30 cellular contexts compared by ENCODE assay signal in genomic region chr22:32339190-32340012, GRCh38. TPM values are rescaled to one million over a fixed set of nuclear protein-coding genes. Genes with fewer than 3 reads are reported as not detected.
"Had no signal": no experiment of that assay in that cellular context is flagged by ENCODE, and none has a peak within 500 bp of the region (broad histone marks: within the 10 kb centered on the region; RNA-seq: fewer than 3 reads in every experiment).

No MANE protein-coding gene starts in this region.

- H3K9me3 Mint-ChIP-seq: activated B cell treated with CpG ODN at 0.5 μM for 24 hours; activated CD4-positive, alpha-beta memory T cell treated with anti-CD3 and anti-CD28 coated beads for 36 hours; activated naive CD4-positive, alpha-beta T cell treated with anti-CD3 and anti-CD28 coated beads, Interleukin-2, amount 50 U/mL, for 24 hours; mesothelial cell of epicardium; natural killer cell treated with Interleukin-12 subunit alpha and Interleukin-12 subunit beta and Interleukin-15 and Interleukin-18, amount 100 ng/mL, for 72 hours; stimulated activated memory B cell treated with anti-CD40 and anti-IgM and Interleukin-4, amounts not matched to agents 10 μg/mL and 1 μg/mL and 100 μg/mL, for 72 hours; T-helper 1 cell treated with Interleukin-12 subunit alpha and Interleukin-12 subunit beta and Interleukin-4 antibody, amounts not matched to agents 30 μg/mL and 1 μg/mL, for 36 hours had no signal

- H3K36me3 ChIP-seq: gastrocnemius medialis, left ventricle myocardium inferior, vagina had no signal

- H3K36me3 Mint-ChIP-seq: activated CD4-positive, alpha-beta memory T cell treated with anti-CD3 and anti-CD28 coated beads for 36 hours; activated naive CD4-positive, alpha-beta T cell treated with anti-CD3 and anti-CD28 coated beads, Interleukin-2, amount 50 U/mL, for 24 hours; brain; mesothelial cell of epicardium; natural killer cell treated with Interleukin-12 subunit alpha and Interleukin-12 subunit beta and Interleukin-15 and Interleukin-18, amount 100 ng/mL, for 72 hours; stimulated activated memory B cell treated with anti-CD40 and anti-IgM and Interleukin-4, amounts not matched to agents 10 μg/mL and 1 μg/mL and 100 μg/mL, for 72 hours had no signal

- H3K27ac Mint-ChIP-seq: activated B cell treated with CpG ODN at 0.5 μM for 24 hours; activated CD4-positive, alpha-beta memory T cell treated with anti-CD3 and anti-CD28 coated beads for 36 hours; activated naive CD4-positive, alpha-beta T cell treated with anti-CD3 and anti-CD28 coated beads, Interleukin-2, amount 50 U/mL, for 24 hours; mesothelial cell of epicardium; natural killer cell treated with Interleukin-12 subunit alpha and Interleukin-12 subunit beta and Interleukin-15 and Interleukin-18, amount 100 ng/mL, for 72 hours; stimulated activated memory B cell treated with anti-CD40 and anti-IgM and Interleukin-4, amounts not matched to agents 10 μg/mL and 1 μg/mL and 100 μg/mL, for 72 hours; T-helper 1 cell treated with Interleukin-12 subunit alpha and Interleukin-12 subunit beta and Interleukin-4 antibody, amounts not matched to agents 30 μg/mL and 1 μg/mL, for 36 hours had no signal

- DNase-seq: activated B cell treated with CpG ODN at 0.5 μM for 24 hours; activated CD4-positive, alpha-beta memory T cell treated with anti-CD3 and anti-CD28 coated beads for 36 hours; activated CD4-positive, alpha-beta T cell treated with anti-CD3 and anti-CD28 coated beads for 4 hours; activated gamma-delta T cell treated with Interleukin-2 at 50 U/mL for 16 hours; activated T-cell treated with anti-CD3 and anti-CD28 coated beads, Interleukin-2, amount 50 U/mL, for 1 hour; aorta; dermis blood vessel endothelial cell; effector memory CD4-positive, alpha-beta T cell; gastrocnemius medialis; hippocampal formation; left ventricle myocardium inferior; occipital lobe; posterior cingulate gyrus; small intestine; stimulated activated CD4-positive, alpha-beta T cell treated with anti-CD3 and anti-CD28 coated beads, Interleukin-15, amount 100 ng/mL, for 24 hours; T1000; trophoblast cell had no signal

- ATAC-seq: esophagus mucosa; gastrocnemius medialis; natural killer cell treated with Interleukin-12 subunit alpha and Interleukin-12 subunit beta and Interleukin-15 and Interleukin-18, amount 100 ng/mL, for 72 hours; sciatic nerve; stimulated activated memory B cell treated with anti-CD40 and anti-IgM and Interleukin-4, amounts not matched to agents 10 μg/mL and 1 μg/mL and 100 μg/mL, for 72 hours had no signal

- H3K27me3 ChIP-seq: gastrocnemius medialis, vagina had no signal

- H3K4me1 Mint-ChIP-seq: activated B cell treated with CpG ODN at 0.5 μM for 24 hours; activated naive CD4-positive, alpha-beta T cell treated with anti-CD3 and anti-CD28 coated beads, Interleukin-2, amount 50 U/mL, for 24 hours; stimulated activated memory B cell treated with anti-CD40 and anti-IgM and Interleukin-4, amounts not matched to agents 10 μg/mL and 1 μg/mL and 100 μg/mL, for 72 hours had no signal

- H3K27ac ChIP-seq: gastrocnemius medialis, left ventricle myocardium inferior, vagina had no signal

- H3K4me3 ChIP-seq: gastrocnemius medialis, left ventricle myocardium inferior, vagina had no signal

- H3K9me3 ChIP-seq: gastrocnemius medialis, left ventricle myocardium inferior, vagina had no signal

- H3K4me1 ChIP-seq: gastrocnemius medialis, left ventricle myocardium inferior had no signal

- H3K4me3 Mint-ChIP-seq: activated B cell treated with CpG ODN at 0.5 μM for 24 hours; activated CD4-positive, alpha-beta memory T cell treated with anti-CD3 and anti-CD28 coated beads for 36 hours; activated naive CD4-positive, alpha-beta T cell treated with anti-CD3 and anti-CD28 coated beads, Interleukin-2, amount 50 U/mL, for 24 hours; mesothelial cell of epicardium; natural killer cell treated with Interleukin-12 subunit alpha and Interleukin-12 subunit beta and Interleukin-15 and Interleukin-18, amount 100 ng/mL, for 72 hours; stimulated activated memory B cell treated with anti-CD40 and anti-IgM and Interleukin-4, amounts not matched to agents 10 μg/mL and 1 μg/mL and 100 μg/mL, for 72 hours; T-helper 1 cell treated with Interleukin-12 subunit alpha and Interleukin-12 subunit beta and Interleukin-4 antibody, amounts not matched to agents 30 μg/mL and 1 μg/mL, for 36 hours had no signal

RNA-seq across cellular contexts. Expression of gene RFPL3, which starts 18.3 kb away (rescaled TPM):
- total RNA-seq: activated B cell treated with CpG ODN at 0.5 μM for 24 hours; activated CD4-positive, alpha-beta memory T cell treated with anti-CD3 and anti-CD28 coated beads for 36 hours; aorta; dermis blood vessel endothelial cell; endothelial cell of umbilical vein; esophagus mucosa; gastrocnemius medialis; left ventricle myocardium inferior; lung microvascular endothelial cell; mesothelial cell of epicardium; natural killer cell treated with Interleukin-12 subunit alpha and Interleukin-12 subunit beta and Interleukin-15 and Interleukin-18, amount 100 ng/mL, for 72 hours; occipital lobe; renal cortical epithelial cell; sciatic nerve; temporal lobe; vagina had no signal
- polyA plus RNA-seq: aorta, endothelial cell of umbilical vein, small intestine had no signal
